8 cellular contexts compared by ENCODE assay signal in the genomic region with DNA sequence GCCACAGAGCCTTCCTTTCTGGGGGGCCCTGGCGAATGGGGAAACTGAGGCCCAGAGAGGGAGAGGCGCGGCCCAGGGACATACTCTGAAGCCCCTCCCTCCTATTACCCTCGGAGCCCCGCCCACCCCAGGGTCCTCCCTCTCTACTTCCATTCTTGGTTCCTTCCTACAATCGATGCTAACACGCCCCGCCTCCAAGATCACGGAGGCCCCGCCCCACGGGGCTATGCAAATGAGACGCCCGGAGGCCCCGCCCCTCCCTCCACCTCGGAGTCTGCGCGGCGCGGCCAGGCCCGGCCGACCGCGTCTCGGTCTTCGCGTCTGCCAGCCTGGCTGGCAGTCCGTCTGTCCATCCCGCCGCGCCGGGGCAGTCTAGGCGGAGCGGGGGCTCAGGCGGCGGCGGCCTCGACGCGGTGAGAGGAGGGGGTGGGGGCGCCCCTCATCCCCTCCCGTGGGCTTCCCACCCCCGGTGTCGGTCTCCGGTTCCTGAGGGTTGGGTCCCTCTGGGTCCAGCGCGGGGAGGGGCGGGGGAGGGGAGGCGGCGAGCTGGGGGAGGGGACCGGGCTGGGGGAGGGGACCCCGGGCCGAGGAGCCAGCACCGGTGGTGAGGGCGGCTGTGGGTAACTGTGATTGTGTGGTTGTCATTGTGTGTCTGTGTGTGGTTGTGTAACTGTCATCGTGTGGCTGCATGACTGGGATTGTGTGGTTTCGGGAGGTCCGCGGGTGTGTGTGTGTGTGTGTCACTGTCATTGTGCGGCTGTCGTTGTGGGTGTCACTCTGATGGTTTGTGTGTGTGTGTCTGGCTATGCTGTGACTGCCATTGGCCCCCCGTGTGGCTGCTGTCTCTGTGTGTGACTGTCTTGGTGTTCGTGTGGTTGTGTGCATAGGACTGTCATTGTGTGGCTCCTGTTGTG. TPM values are rescaled to one million over a fixed set of nuclear protein-coding genes. Genes with fewer than 3 reads are reported as not detected.
A peak's percentile ranks its signal among the peaks of the same experiment; 100 is the strongest.
DNase-seq lines count a peak whose midpoint lies in the region; ATAC-seq and TF ChIP-seq lines count a peak whose summit lies in the region.

A gene with protein sequence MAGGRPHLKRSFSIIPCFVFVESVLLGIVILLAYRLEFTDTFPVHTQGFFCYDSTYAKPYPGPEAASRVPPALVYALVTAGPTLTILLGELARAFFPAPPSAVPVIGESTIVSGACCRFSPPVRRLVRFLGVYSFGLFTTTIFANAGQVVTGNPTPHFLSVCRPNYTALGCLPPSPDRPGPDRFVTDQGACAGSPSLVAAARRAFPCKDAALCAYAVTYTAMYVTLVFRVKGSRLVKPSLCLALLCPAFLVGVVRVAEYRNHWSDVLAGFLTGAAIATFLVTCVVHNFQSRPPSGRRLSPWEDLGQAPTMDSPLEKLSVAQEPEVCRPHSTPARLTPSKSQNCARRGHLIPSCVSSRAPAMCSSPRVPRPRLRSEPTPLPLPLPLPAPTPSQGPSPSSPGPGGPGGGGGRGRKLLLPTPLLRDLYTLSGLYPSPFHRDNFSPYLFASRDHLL (plus strand): TSS at position 273 of the 914 bp plus-strand sequence. CDS start 2,242 bp downstream, outside the sequence.

- no peak for ATAC-seq in HG02970 (IDR thresholded peaks at IDR 0.05; ENCODE audit: low FRiP score, unreplicated experiment)

- no peak for TF ChIP-seq CTCF in nephron (IDR thresholded peaks at IDR 0.05; ENCODE audit: unreplicated experiment in 3 of 3)

- no peaks in the 10 kb centered on the region for H3K9me3 ChIP-seq in ES-I3 (ENCODE audit: control insufficient read depth, insufficient read depth, low read length)

- peaks cover 30% of the 10 kb centered on the region for H3K27me3 Mint-ChIP-seq in nephron (ENCODE audit: low read depth)

- DNase-seq in LHCN-M2 (ENCODE audit: low read depth) (peak; percentile 84), SHP77 treated with DMSO at 0.1 percent for 48 hours (lab: John Stamatoyannopoulos, UW) (peak; percentile 56), activated gamma-delta T cell (lab: John Stamatoyannopoulos, UW) (peak; percentile 70), fibroblast of the conjunctiva (ENCODE audit: low read depth) (peak; percentile 72)
- DNase-seq in stimulated activated naive CD4-positive, alpha-beta T cell (lab: John Stamatoyannopoulos, UW): peak; percentile 60 to 84 (median 78)

- H3K27ac Mint-ChIP-seq in nephron: peak within 1 kb of the TSS in 2 of 3 experiments; percentile 1 to 12

- H3K9me3 Mint-ChIP-seq in nephron: no peaks in the 10 kb centered on the region

- peak within 1 kb of the TSS; percentile 86 to 93 (median 92) for H3K4me3 Mint-ChIP-seq in nephron

- H3K4me1 Mint-ChIP-seq in nephron: peaks cover 12% of the 10 kb centered on the region

- H3K36me3 Mint-ChIP-seq in nephron (ENCODE audit: low read depth): no peaks in the 10 kb centered on the region

- no peaks in the 10 kb centered on the region; the same call in 1 of the 2 replicates for H3K4me1 ChIP-seq in ES-I3 (ENCODE audit: insufficient read depth, low read length)

- H3K9ac ChIP-seq in ES-I3 (ENCODE audit: low read depth, low read length): peak within 1 kb of the TSS; percentile 42; the same call in 1 of the 2 replicates

- H3K36me3 ChIP-seq in ES-I3 (ENCODE audit: insufficient read depth, low read length): no peaks in the 10 kb centered on the region

RNA-seq across cellular contexts. Expression of the gene that starts here (rescaled TPM):
- total RNA-seq in LHCN-M2 (2014; rRNA removed): 25.1 and 31.7 TPM in 2 replicates
- polyA plus RNA-seq in LHCN-M2 (2012): 38.9 TPM
